Comparison of ENCODE assay signal across 1 cellular context in the genomic region with DNA sequence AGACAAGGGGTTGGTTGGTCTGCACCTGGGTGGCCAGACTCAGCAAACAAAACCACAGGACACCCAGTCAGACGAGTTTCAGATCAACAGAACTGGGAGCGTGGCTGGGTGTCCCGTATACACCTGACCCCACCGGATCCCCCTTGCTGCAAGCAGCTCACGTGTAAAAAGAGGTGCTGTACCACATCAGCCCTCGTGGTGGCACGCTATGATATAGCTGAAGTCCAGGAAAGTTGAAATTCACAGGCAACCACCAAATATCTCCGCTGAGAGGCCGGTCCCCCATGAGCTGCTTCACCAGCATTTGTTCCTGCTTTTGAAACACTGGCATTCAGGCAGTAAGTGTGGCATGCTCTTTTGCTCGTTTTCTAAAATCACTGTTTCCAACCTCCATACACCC.
TF ChIP-seq lines count a peak whose summit lies in the region.

No MANE protein-coding gene starts in this region.

TF ChIP-seq in GM12878, 131 proteins besides CTCF, POLR2A, EP300 and RAD21 (continued from another document):
- TF ChIP-seq RAD51 (IDR thresholded peaks at IDR 0.05) (no peak), PML (IDR thresholded peaks at IDR 0.05; ENCODE audit: low read length) (no peak), GABPA (IDR thresholded peaks at IDR 0.05; ENCODE audit: low read depth) (no peak), DPF2 (IDR thresholded peaks at IDR 0.05) (no peak), KDM1A (IDR thresholded peaks at IDR 0.05; ENCODE audit: borderline replicate concordance) (no peak), CHD2 (IDR thresholded peaks at IDR 0.05; ENCODE audit: borderline replicate concordance, low read depth, low read length) (no peak), ZZZ3 (IDR thresholded peaks at IDR 0.05; ENCODE audit: control insufficient read depth, insufficient read length, low read depth) (no peak), EZH2 (IDR thresholded peaks at IDR 0.05; ENCODE audit: borderline replicate concordance, control insufficient read depth, low read depth, low read length) (no peak), NBN (IDR thresholded peaks at IDR 0.05) (no peak), ZSCAN29 (IDR thresholded peaks at IDR 0.05) (no peak)
- TF ChIP-seq, protein P1, sequence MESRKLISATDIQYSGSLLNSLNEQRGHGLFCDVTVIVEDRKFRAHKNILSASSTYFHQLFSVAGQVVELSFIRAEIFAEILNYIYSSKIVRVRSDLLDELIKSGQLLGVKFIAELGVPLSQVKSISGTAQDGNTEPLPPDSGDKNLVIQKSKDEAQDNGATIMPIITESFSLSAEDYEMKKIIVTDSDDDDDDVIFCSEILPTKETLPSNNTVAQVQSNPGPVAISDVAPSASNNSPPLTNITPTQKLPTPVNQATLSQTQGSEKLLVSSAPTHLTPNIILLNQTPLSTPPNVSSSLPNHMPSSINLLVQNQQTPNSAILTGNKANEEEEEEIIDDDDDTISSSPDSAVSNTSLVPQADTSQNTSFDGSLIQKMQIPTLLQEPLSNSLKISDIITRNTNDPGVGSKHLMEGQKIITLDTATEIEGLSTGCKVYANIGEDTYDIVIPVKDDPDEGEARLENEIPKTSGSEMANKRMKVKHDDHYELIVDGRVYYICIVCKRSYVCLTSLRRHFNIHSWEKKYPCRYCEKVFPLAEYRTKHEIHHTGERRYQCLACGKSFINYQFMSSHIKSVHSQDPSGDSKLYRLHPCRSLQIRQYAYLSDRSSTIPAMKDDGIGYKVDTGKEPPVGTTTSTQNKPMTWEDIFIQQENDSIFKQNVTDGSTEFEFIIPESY (IDR thresholded peaks at IDR 0.05) = no peak
- TF ChIP-seq, protein P2, sequence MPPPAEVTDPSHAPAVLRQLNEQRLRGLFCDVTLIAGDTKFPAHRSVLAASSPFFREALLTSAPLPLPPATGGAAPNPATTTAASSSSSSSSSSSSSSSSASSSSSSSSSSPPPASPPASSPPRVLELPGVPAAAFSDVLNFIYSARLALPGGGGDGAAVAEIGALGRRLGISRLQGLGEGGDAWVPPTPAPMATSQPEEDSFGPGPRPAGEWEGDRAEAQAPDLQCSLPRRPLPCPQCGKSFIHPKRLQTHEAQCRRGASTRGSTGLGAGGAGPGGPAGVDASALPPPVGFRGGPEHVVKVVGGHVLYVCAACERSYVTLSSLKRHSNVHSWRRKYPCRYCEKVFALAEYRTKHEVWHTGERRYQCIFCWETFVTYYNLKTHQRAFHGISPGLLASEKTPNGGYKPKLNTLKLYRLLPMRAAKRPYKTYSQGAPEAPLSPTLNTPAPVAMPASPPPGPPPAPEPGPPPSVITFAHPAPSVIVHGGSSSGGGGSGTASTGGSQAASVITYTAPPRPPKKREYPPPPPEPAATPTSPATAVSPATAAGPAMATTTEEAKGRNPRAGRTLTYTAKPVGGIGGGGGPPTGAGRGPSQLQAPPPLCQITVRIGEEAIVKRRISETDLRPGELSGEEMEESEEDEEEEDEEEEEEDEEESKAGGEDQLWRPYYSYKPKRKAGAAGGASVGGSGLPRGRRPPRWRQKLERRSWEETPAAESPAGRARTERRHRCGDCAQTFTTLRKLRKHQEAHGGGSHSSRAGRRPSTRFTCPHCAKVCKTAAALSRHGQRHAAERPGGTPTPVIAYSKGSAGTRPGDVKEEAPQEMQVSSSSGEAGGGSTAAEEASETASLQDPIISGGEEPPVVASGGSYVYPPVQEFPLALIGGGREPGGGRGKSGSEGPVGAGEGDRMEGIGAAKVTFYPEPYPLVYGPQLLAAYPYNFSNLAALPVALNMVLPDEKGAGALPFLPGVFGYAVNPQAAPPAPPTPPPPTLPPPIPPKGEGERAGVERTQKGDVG (CRISPR knock-in tag; IDR thresholded peaks at IDR 0.05) = no peak
